Comparison of ENCODE assay signal across 12 cellular contexts in genomic region chr2:222807431-222807830, GRCh38. TPM values are rescaled to one million over a fixed set of nuclear protein-coding genes. Genes with fewer than 3 reads are reported as not detected.
DNase-seq lines count a peak whose midpoint lies in the region; ATAC-seq and TF ChIP-seq lines count a peak whose summit lies in the region.
"Had no signal": no experiment of that assay in that cellular context is flagged by ENCODE, and none has a peak within 500 bp of the region (broad histone marks: within the 10 kb centered on the region; RNA-seq: fewer than 3 reads in every experiment).

No MANE protein-coding gene starts in this region.

- no peak overlapping the region for H3K9ac ChIP-seq in smooth muscle cell (ENCODE audit: low read depth)

- intact Hi-C loops in Calu3 (cut with micrococcal nuclease; ENCODE audit: unreplicated experiment), result no loop called here
- intact Hi-C loops in PC-9 (cut with micrococcal nuclease; ENCODE audit: unreplicated experiment), result loop anchor here (5.0 kb wide), 1 partner anchor 35 kb away; no protein-coding TSS in a partner anchor
- intact Hi-C loops in CD14-positive monocyte (cut with micrococcal nuclease), result loop anchor here (5.0 kb wide), 1 partner anchor 35 kb away; no protein-coding TSS in a partner anchor

- H3K4me3 ChIP-seq in PC-9, result no peak overlapping the region
- no peak overlapping the region for H3K4me3 ChIP-seq in smooth muscle cell
- H3K4me3 ChIP-seq: A549 had no signal

- H3K36me3 ChIP-seq in PC-9 (ENCODE audit: low read depth) (no peaks in the 10 kb centered on the region), smooth muscle cell (ENCODE audit: low read depth) (no peaks in the 10 kb centered on the region)
- H3K36me3 ChIP-seq: BE2C had no signal

- H4K20me1 ChIP-seq in PC-9 (ENCODE audit: insufficient read depth), result no peaks in the 10 kb centered on the region
- H4K20me1 ChIP-seq in smooth muscle cell (ENCODE audit: low read depth), result no peaks in the 10 kb centered on the region

- POLR2A ChIA-PET in PC-9 (lab: Charles Lee; ENCODE audit: unreplicated experiment), result interaction anchor here (0.7 kb wide), 1 partner anchor 50 kb away, joined by 3 read pairs; no protein-coding TSS in a partner anchor

- H3K27me3 ChIP-seq in PC-9 (ENCODE audit: insufficient read depth, low read depth), result no peaks in the 10 kb centered on the region
- H3K27me3 ChIP-seq in smooth muscle cell (ENCODE audit: low read depth), result no peaks in the 10 kb centered on the region
- H3K27me3 ChIP-seq: BE2C had no signal

- H3K4me1 Mint-ChIP-seq in Calu3 (ENCODE audit: low read depth, unreplicated experiment) (peaks cover 23% of the 10 kb centered on the region), nephron (peaks cover 24% of the 10 kb centered on the region), CD14-positive monocyte (peaks cover 32% of the 10 kb centered on the region)
- H3K4me1 Mint-ChIP-seq: CD8-positive, alpha-beta memory T cell had no signal

- H3K4me2 ChIP-seq in PC-9 (peak overlapping the region; percentile 67), smooth muscle cell (no peak overlapping the region)
- H3K4me2 ChIP-seq: A549 had no signal

- ATAC-seq in HG03045 (IDR thresholded peaks at IDR 0.05; ENCODE audit: unreplicated experiment), result no peak
- ATAC-seq: A549 had no signal

- H3F3A ChIP-seq in PC-9 (ENCODE audit: insufficient read depth, low read depth) (peaks cover 25% of the 10 kb centered on the region), smooth muscle cell (ENCODE audit: low read depth) (no peaks in the 10 kb centered on the region)

- H3K4me1 ChIP-seq in PC-9 (replicated peaks; ENCODE audit: insufficient read depth) (peaks cover 32% of the 10 kb centered on the region), smooth muscle cell (ENCODE audit: low read depth) (peaks cover 12% of the 10 kb centered on the region)
- H3K4me1 ChIP-seq: A549, BE2C had no signal

- H3K9me3 Mint-ChIP-seq in Calu3 (ENCODE audit: low read depth, unreplicated experiment) (no peaks in the 10 kb centered on the region), nephron (no peaks in the 10 kb centered on the region), CD14-positive monocyte (peaks cover 0 to 1% (median 0%) of the 10 kb centered on the region in 7 donors)
- H3K9me3 Mint-ChIP-seq: CD8-positive, alpha-beta memory T cell had no signal

- H3K27ac ChIP-seq in PC-9 (peak overlapping the region; percentile 79), smooth muscle cell (ENCODE audit: low read depth) (peak overlapping the region; percentile 84)

- H3K9me3 ChIP-seq in PC-9 (ENCODE audit: insufficient read depth, low read depth) (no peaks in the 10 kb centered on the region; the same call in 1 of the 2 replicates), smooth muscle cell (replicated peaks; ENCODE audit: low read depth) (no peaks in the 10 kb centered on the region)
- H3K9me3 ChIP-seq: A549, BE2C had no signal

- H3K27ac Mint-ChIP-seq in Calu3 (ENCODE audit: unreplicated experiment), result peak overlapping the region; percentile 96
- H3K27ac Mint-ChIP-seq in nephron, result peak overlapping the region; percentile 48 to 58 (median 53)
- H3K27ac Mint-ChIP-seq in CD14-positive monocyte, result peak overlapping the region in 1 of 7 donors; percentile 15

- no peaks in the 10 kb centered on the region for H3K9me2 ChIP-seq in PC-9 (ENCODE audit: insufficient read depth)

- DNase-seq in Calu3, result no peak
- no peak for DNase-seq in PC-9
- DNase-seq in smooth muscle cell (lab: John Stamatoyannopoulos, UW; ENCODE audit: unreplicated experiment), result no peak
- no peak for DNase-seq in CD14-positive monocyte (ENCODE audit: low spot score)
- no peak for DNase-seq in NCI-H1048 (lab: John Stamatoyannopoulos, UW)
- DNase-seq: BE2C; CD8-positive, alpha-beta memory T cell; DMS 273 treated with DMSO at 0.1 percent for 48 hours; HCEC 1CT had no signal

- H3K4me3 Mint-ChIP-seq in Calu3 (ENCODE audit: low read depth, unreplicated experiment) (no peak overlapping the region), nephron (no peak overlapping the region), CD14-positive monocyte (no peak overlapping the region)
- H3K4me3 Mint-ChIP-seq: CD8-positive, alpha-beta memory T cell had no signal

- WGBS in smooth muscle cell (ENCODE audit: low lambda C conversion rate), result 96% methylated on average over 4 of the region's 4 CpGs

- TF ChIP-seq CTCF in Calu3 (IDR thresholded peaks at IDR 0.05; ENCODE audit: unreplicated experiment) (no peak), PC-9 (conservative IDR thresholded peaks at IDR 0.05) (no peak), nephron (IDR thresholded peaks at IDR 0.05; ENCODE audit: unreplicated experiment in 3 of 3) (no peak), smooth muscle cell (IDR thresholded peaks at IDR 0.05; ENCODE audit: borderline replicate concordance, insufficient read depth, poor library complexity, severe bottlenecking) (no peak), CD14-positive monocyte (IDR thresholded peaks at IDR 0.05) (no peak)

- CTCF ChIA-PET in Calu3 (lab: Charles Lee) (interaction anchor here (0.7 kb wide), 1 partner anchor 970 kb away, joined by 3 read pairs; no protein-coding TSS in a partner anchor), PC-9 (lab: Charles Lee) (interaction anchor here (0.6 kb wide), 1 partner anchor 98 kb away, joined by 5 read pairs; no protein-coding TSS in a partner anchor)

- H3K27me3 Mint-ChIP-seq in Calu3 (ENCODE audit: unreplicated experiment) (no peaks in the 10 kb centered on the region), nephron (ENCODE audit: low read depth) (peaks cover 1% of the 10 kb centered on the region), CD14-positive monocyte (ENCODE audit: low read depth in 3 of 3) (peaks cover 0 to 3% (median 2%) of the 10 kb centered on the region in 3 donors)

- H2AFZ ChIP-seq in PC-9 (no peak overlapping the region), smooth muscle cell (ENCODE audit: low read depth) (no peak overlapping the region)

- BruUV-seq in Calu3 (replicated peaks; lab: Mats Ljungman, UMichigan), result no TSS peak
- no TSS peak for BruUV-seq in PC-9 (replicated peaks; lab: Mats Ljungman, UMichigan)

- H3K36me3 Mint-ChIP-seq in Calu3 (ENCODE audit: insufficient read depth, unreplicated experiment) (peaks cover 7% of the 10 kb centered on the region), nephron (ENCODE audit: low read depth) (no peaks in the 10 kb centered on the region), CD14-positive monocyte (no peaks in the 10 kb centered on the region)

- H3K79me2 ChIP-seq in PC-9 (ENCODE audit: low read depth), result no peaks in the 10 kb centered on the region
- H3K79me2 ChIP-seq in smooth muscle cell (ENCODE audit: low read depth), result no peaks in the 10 kb centered on the region

RNA-seq across cellular contexts. Expression of gene ACSL3, which starts 53.4 kb away (rescaled TPM):
- total RNA-seq in Calu3 (2022) (167 and 168 TPM in 2 replicates), PC-9 (2021) (300 and 446 TPM in 2 replicates), smooth muscle cell (178 and 183 TPM in 2 replicates)
- polyA plus RNA-seq in smooth muscle cell (111 TPM in 2 replicates), CD14-positive monocyte (10 to 100 TPM; 19.9 to 24.4 TPM)
